In the genomic region with DNA sequence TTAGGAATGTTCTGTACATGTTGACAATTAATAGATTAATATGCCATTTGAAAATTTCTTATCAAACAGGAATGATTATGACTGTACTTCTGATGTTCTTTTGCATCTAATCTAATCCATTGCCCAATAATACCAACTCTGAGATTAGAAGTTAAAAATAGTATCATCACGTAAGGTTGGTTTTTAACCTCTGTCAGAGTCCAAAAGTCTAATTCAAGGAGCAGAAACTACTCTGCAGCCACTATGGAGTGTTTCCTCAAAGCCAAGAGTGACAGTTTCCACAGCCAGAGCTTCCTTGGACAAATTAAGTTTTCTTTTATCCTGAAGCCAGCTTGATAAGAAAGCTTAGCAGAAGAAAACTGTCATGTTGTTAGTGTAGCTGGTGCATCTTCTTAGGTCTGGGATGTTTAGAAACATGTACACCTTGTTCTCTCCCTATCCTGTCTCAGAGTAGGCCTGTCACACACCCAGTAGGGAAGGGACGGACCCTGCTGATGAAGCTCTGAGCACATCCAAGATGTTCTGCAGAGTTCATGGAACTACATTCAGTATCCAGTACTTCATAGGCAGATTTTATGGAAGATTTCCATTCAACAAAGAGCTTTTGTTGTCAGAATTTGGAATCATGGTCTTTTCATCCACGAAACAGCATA, we compare ENCODE assay signal across 23 cellular contexts. TPM values are rescaled to one million over a fixed set of nuclear protein-coding genes. Genes with fewer than 3 reads are reported as not detected.
DNase-seq lines count a peak whose midpoint lies in the region; ATAC-seq, FAIRE-seq and TF ChIP-seq lines count a peak whose summit lies in the region.
"Had no signal": no experiment of that assay in that cellular context is flagged by ENCODE, and none has a peak within 500 bp of the region (broad histone marks: within the 10 kb centered on the region; RNA-seq: fewer than 3 reads in every experiment).

No MANE protein-coding gene starts in this region.

- peaks cover 3% of the 10 kb centered on the region for H3K4me1 Mint-ChIP-seq in activated naive CD8-positive, alpha-beta T cell treated with anti-CD3 and anti-CD28 coated beads, Interleukin-2, amount 10 ng/mL, durations not matched to agents 7 days and 5 days
- H3K4me1 Mint-ChIP-seq in activated naive CD8-positive, alpha-beta T cell treated with anti-CD3 and anti-CD28 coated beads for 36 hours: no peaks in the 10 kb centered on the region
- H3K4me1 Mint-ChIP-seq: B cell; CD4-positive, CD25-positive, alpha-beta regulatory T cell had no signal

- peak; percentile 12 to 28 for TF ChIP-seq RAD21 in liver (IDR thresholded peaks at IDR 0.05)

- no peaks in the 10 kb centered on the region for H3K9me3 ChIP-seq in liver (ENCODE audit: control insufficient read depth in 4 of 4, low read length in 3 of 4)
- H3K9me3 ChIP-seq in small intestine (ENCODE audit: control insufficient read depth, low read depth): no peaks in the 10 kb centered on the region
- H3K9me3 ChIP-seq: HAP-1 had no signal

- intact Hi-C loops in left colon (cut with DNase I, micrococcal nuclease): no loop called here

- DNase-seq in activated naive CD8-positive, alpha-beta T cell treated with anti-CD3 and anti-CD28 coated beads, Interleukin-2, amount 10 ng/mL, durations not matched to agents 7 days and 5 days: no peak
- DNase-seq in activated naive CD8-positive, alpha-beta T cell treated with anti-CD3 and anti-CD28 coated beads for 36 hours: no peak
- DNase-seq in left colon: no peak
- DNase-seq in small intestine: peak; percentile 91
- DNase-seq: CD4-positive, CD25-positive, alpha-beta regulatory T cell; CD8-positive, alpha-beta T cell; DMS53; DMS79 treated with DMSO at 0.1 percent for 48 hours; GF-D8; GOT3 had no signal

- peaks cover 10% of the 10 kb centered on the region for H3K36me3 Mint-ChIP-seq in activated naive CD8-positive, alpha-beta T cell treated with anti-CD3 and anti-CD28 coated beads, Interleukin-2, amount 10 ng/mL, durations not matched to agents 7 days and 5 days
- peaks cover 11% of the 10 kb centered on the region for H3K36me3 Mint-ChIP-seq in activated naive CD8-positive, alpha-beta T cell treated with anti-CD3 and anti-CD28 coated beads for 36 hours

- H3K4me3 ChIP-seq in liver (ENCODE audit: low read depth in 1 of 3, low read length in 3 of 3): no peak overlapping the region
- no peak overlapping the region for H3K4me3 ChIP-seq in small intestine (ENCODE audit: low read depth in 1 of 2, low read length in 2 of 2)
- H3K4me3 ChIP-seq: BLaER1, HAP-1 had no signal

- H3K27ac ChIP-seq in liver (ENCODE audit: low read depth in 1 of 2, low read length in 2 of 2) (peak overlapping the region; percentile 80 to 83), small intestine (ENCODE audit: low read depth in 1 of 2, low read length in 1 of 2) (peak overlapping the region in 1 of 2 donors; percentile 87)
- H3K27ac ChIP-seq: 22Rv1, BLaER1, C4-2B had no signal

- 69% methylated on average over 3 of the region's 3 CpGs for WGBS in liver
- 45 to 78% (median 60%) methylated on average over 3 of the region's 3 CpGs for WGBS in small intestine, 3 donors

- POLR2A ChIA-PET in activated naive CD8-positive, alpha-beta T cell treated with anti-CD3 and anti-CD28 coated beads, Interleukin-2, amount 10 ng/mL, durations not matched to agents 7 days and 5 days (lab: Charles Lee): no interaction called here

- FAIRE-seq in small intestine (lab: Jason Lieb, UNC): no peak
- FAIRE-seq: A204.1, GM12891, GM18507, H54 had no signal

- no peaks in the 10 kb centered on the region for H3K27me3 ChIP-seq in liver (ENCODE audit: control insufficient read depth in 4 of 4, insufficient read depth in 4 of 4, low read length in 3 of 4)
- no peaks in the 10 kb centered on the region for H3K27me3 ChIP-seq in small intestine (ENCODE audit: control insufficient read depth in 2 of 2, insufficient read depth in 2 of 2, low read length in 2 of 2)
- H3K27me3 ChIP-seq: BLaER1 had no signal

- H3K4me3 Mint-ChIP-seq in activated naive CD8-positive, alpha-beta T cell treated with anti-CD3 and anti-CD28 coated beads, Interleukin-2, amount 10 ng/mL, durations not matched to agents 7 days and 5 days: no peak overlapping the region
- no peak overlapping the region for H3K4me3 Mint-ChIP-seq in activated naive CD8-positive, alpha-beta T cell treated with anti-CD3 and anti-CD28 coated beads for 36 hours
- H3K4me3 Mint-ChIP-seq: B cell; CD4-positive, CD25-positive, alpha-beta regulatory T cell; CD8-positive, alpha-beta T cell had no signal

- H3K4me1 ChIP-seq in liver (ENCODE audit: control insufficient read depth in 4 of 4, insufficient read depth in 4 of 4, low read length in 3 of 4) (peaks cover 10 to 32% (median 13%) of the 10 kb centered on the region in 4 donors), small intestine (ENCODE audit: control insufficient read depth in 2 of 2, insufficient read depth in 1 of 2, low read depth in 1 of 2, low read length in 1 of 2) (peaks cover 0 to 3% of the 10 kb centered on the region in 2 donors)
- H3K4me1 ChIP-seq: BLaER1, HAP-1 had no signal

- peaks cover 8% of the 10 kb centered on the region for H3K9me3 Mint-ChIP-seq in activated naive CD8-positive, alpha-beta T cell treated with anti-CD3 and anti-CD28 coated beads, Interleukin-2, amount 10 ng/mL, durations not matched to agents 7 days and 5 days
- H3K9me3 Mint-ChIP-seq in activated naive CD8-positive, alpha-beta T cell treated with anti-CD3 and anti-CD28 coated beads for 36 hours: peaks cover 5% of the 10 kb centered on the region

- H3K9ac ChIP-seq in liver (ENCODE audit: low read depth in 1 of 2, low read length in 2 of 2): no peak overlapping the region
- H3K9ac ChIP-seq: BLaER1 had no signal

- no peak for ATAC-seq in activated naive CD8-positive, alpha-beta T cell treated with anti-CD3 and anti-CD28 coated beads, Interleukin-2, amount 10 ng/mL, durations not matched to agents 7 days and 5 days (ENCODE audit: low read depth)
- ATAC-seq in left colon (peak; percentile 30), GM21381 (IDR thresholded peaks at IDR 0.05; ENCODE audit: unreplicated experiment) (no peak), HG03045 (IDR thresholded peaks at IDR 0.05; ENCODE audit: unreplicated experiment) (no peak)
- ATAC-seq in activated CD4-positive, CD25-positive, alpha-beta regulatory T cell treated with anti-CD3 and anti-CD28 coated beads, Interleukin-2, amount 50 U/mL, for 24 hours: no peak
- ATAC-seq: CD8-positive, alpha-beta T cell had no signal

- H3K27me3 Mint-ChIP-seq in activated naive CD8-positive, alpha-beta T cell treated with anti-CD3 and anti-CD28 coated beads, Interleukin-2, amount 10 ng/mL, durations not matched to agents 7 days and 5 days: no peaks in the 10 kb centered on the region
- H3K27me3 Mint-ChIP-seq in activated naive CD8-positive, alpha-beta T cell treated with anti-CD3 and anti-CD28 coated beads for 36 hours: no peaks in the 10 kb centered on the region
- H3K27me3 Mint-ChIP-seq: B cell; CD4-positive, CD25-positive, alpha-beta regulatory T cell had no signal

- no peak for TF ChIP-seq CTCF in liver (IDR thresholded peaks at IDR 0.05; ENCODE audit: low read depth, low read length, missing input control)

- no peaks in the 10 kb centered on the region for H3K36me3 ChIP-seq in liver (ENCODE audit: control insufficient read depth in 4 of 4, insufficient read depth in 3 of 4, low read depth in 1 of 4, low read length in 3 of 4)
- no peaks in the 10 kb centered on the region for H3K36me3 ChIP-seq in small intestine (ENCODE audit: control insufficient read depth in 2 of 2, insufficient read depth in 2 of 2, low read length in 2 of 2)
- H3K36me3 ChIP-seq: HAP-1 had no signal

- peak overlapping the region; percentile 40 for H3K27ac Mint-ChIP-seq in activated naive CD8-positive, alpha-beta T cell treated with anti-CD3 and anti-CD28 coated beads, Interleukin-2, amount 10 ng/mL, durations not matched to agents 7 days and 5 days
- H3K27ac Mint-ChIP-seq in activated naive CD8-positive, alpha-beta T cell treated with anti-CD3 and anti-CD28 coated beads for 36 hours: no peak overlapping the region
- H3K27ac Mint-ChIP-seq: B cell; CD4-positive, CD25-positive, alpha-beta regulatory T cell; CD8-positive, alpha-beta T cell had no signal

TF ChIP-seq in liver, 16 proteins besides CTCF, POLR2A, EP300 and RAD21 (continues in another document):
- TF ChIP-seq NR2F2 (IDR thresholded peaks at IDR 0.05): no peak
- TF ChIP-seq JUND (IDR thresholded peaks at IDR 0.05): peak; percentile 84 to 85
- TF ChIP-seq, protein P1, sequence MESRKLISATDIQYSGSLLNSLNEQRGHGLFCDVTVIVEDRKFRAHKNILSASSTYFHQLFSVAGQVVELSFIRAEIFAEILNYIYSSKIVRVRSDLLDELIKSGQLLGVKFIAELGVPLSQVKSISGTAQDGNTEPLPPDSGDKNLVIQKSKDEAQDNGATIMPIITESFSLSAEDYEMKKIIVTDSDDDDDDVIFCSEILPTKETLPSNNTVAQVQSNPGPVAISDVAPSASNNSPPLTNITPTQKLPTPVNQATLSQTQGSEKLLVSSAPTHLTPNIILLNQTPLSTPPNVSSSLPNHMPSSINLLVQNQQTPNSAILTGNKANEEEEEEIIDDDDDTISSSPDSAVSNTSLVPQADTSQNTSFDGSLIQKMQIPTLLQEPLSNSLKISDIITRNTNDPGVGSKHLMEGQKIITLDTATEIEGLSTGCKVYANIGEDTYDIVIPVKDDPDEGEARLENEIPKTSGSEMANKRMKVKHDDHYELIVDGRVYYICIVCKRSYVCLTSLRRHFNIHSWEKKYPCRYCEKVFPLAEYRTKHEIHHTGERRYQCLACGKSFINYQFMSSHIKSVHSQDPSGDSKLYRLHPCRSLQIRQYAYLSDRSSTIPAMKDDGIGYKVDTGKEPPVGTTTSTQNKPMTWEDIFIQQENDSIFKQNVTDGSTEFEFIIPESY (IDR thresholded peaks at IDR 0.05): peak; percentile 61
- TF ChIP-seq RXRA (IDR thresholded peaks at IDR 0.05): peak; percentile 46 to 71
- TF ChIP-seq HNF4A (conservative IDR thresholded peaks at IDR 0.05): peak; percentile 98 to 99
- peak; percentile 86 for TF ChIP-seq HNF4G (IDR thresholded peaks at IDR 0.05)
- no peak for TF ChIP-seq FOXA1 (IDR thresholded peaks at IDR 0.05)
- peak; percentile 81 for TF ChIP-seq YY1 (IDR thresholded peaks at IDR 0.05)
- TF ChIP-seq EGR1 (IDR thresholded peaks at IDR 0.05; ENCODE audit: low read depth in 2 of 2): no peak

RNA-seq across cellular contexts. Expression of a gene that starts 20.4 kb away (rescaled TPM):
- total RNA-seq in activated naive CD8-positive, alpha-beta T cell treated with anti-CD3 and anti-CD28 coated beads, Interleukin-2, amount 10 ng/mL, durations not matched to agents 7 days and 5 days: 10 to 100 TPM; 32.4 to 35.1 TPM
- total RNA-seq in activated naive CD8-positive, alpha-beta T cell treated with anti-CD3 and anti-CD28 coated beads for 36 hours: 10 to 100 TPM; 43.2 to 44.9 TPM
- total RNA-seq in left colon: 10 to 100 TPM; 23.8 to 28.4 TPM
- total RNA-seq in liver: 10 to 100 TPM; 20.6 to 34.7 TPM
- polyA plus RNA-seq in liver: 10 to 100 TPM; 12.3 to 18.2 TPM
- 10 to 100 TPM; 24.2 to 93.3 (median 70.5) TPM for polyA plus RNA-seq in small intestine

RNA-seq across cellular contexts. Expression of a gene that starts 53.2 kb away (rescaled TPM):
- 10 to 100 TPM; 15.1 to 15.5 TPM for total RNA-seq in activated naive CD8-positive, alpha-beta T cell treated with anti-CD3 and anti-CD28 coated beads, Interleukin-2, amount 10 ng/mL, durations not matched to agents 7 days and 5 days
- 10 to 100 TPM; 11.4 to 11.6 TPM for total RNA-seq in activated naive CD8-positive, alpha-beta T cell treated with anti-CD3 and anti-CD28 coated beads for 36 hours
- 10 to 100 TPM; 11.1 to 17.7 TPM for total RNA-seq in left colon
- total RNA-seq in liver: 10 to 100 TPM; 14.9 to 31.7 TPM
- polyA plus RNA-seq in liver: 10 to 100 TPM; 10.3 to 11.5 TPM
- polyA plus RNA-seq in small intestine: 10 to 100 TPM in 2 of 3 donors, 1 to 10 TPM in 1; 5.7 to 23.0 (median 11.1) TPM
